In genomic region chr11:113375402-113375801, GRCh38 we compare ENCODE assay signal across 21 cellular contexts. TPM values are rescaled to one million over a fixed set of nuclear protein-coding genes. Genes with fewer than 3 reads are reported as not detected.
DNase-seq lines count a peak whose midpoint lies in the region; ATAC-seq, FAIRE-seq and TF ChIP-seq lines count a peak whose summit lies in the region.
"Had no signal": no experiment of that assay in that cellular context is flagged by ENCODE, and none has a peak within 500 bp of the region (broad histone marks: within the 10 kb centered on the region; RNA-seq: fewer than 3 reads in every experiment).

No MANE protein-coding gene starts in this region.

- no peak for ATAC-seq in CD8-positive, alpha-beta T cell
- ATAC-seq in WTC11 (no peak), sciatic nerve (no peak)

- no peak overlapping the region for H3K27ac ChIP-seq in CD8-positive, alpha-beta T cell (ENCODE audit: low read depth, low read length)
- H3K27ac ChIP-seq: HL-60, Peyer's patch had no signal

- H3K4me3 Mint-ChIP-seq in CD8-positive, alpha-beta T cell = no peak overlapping the region
- H3K4me3 Mint-ChIP-seq in IgD-negative memory B cell (no peak overlapping the region), WTC11 (no peak overlapping the region), mesothelial cell of epicardium (no peak overlapping the region)
- H3K4me3 Mint-ChIP-seq: CD14-positive monocyte had no signal

- peaks cover 3% of the 10 kb centered on the region for H3K27me3 Mint-ChIP-seq in CD8-positive, alpha-beta T cell (ENCODE audit: low read depth)
- H3K27me3 Mint-ChIP-seq in IgD-negative memory B cell (no peaks in the 10 kb centered on the region), WTC11 (ENCODE audit: low read depth) (no peaks in the 10 kb centered on the region), mesothelial cell of epicardium (ENCODE audit: low read depth) (no peaks in the 10 kb centered on the region)

- POLR2A ChIA-PET in CD8-positive, alpha-beta T cell (lab: Charles Lee) = no interaction called here
- POLR2A ChIA-PET in WTC11 (lab: Charles Lee) = no interaction called here

- peaks cover 3% of the 10 kb centered on the region for H3K9me3 Mint-ChIP-seq in CD8-positive, alpha-beta T cell
- peaks cover 0 to 4% (median 3%) of the 10 kb centered on the region in 3 donors for H3K9me3 Mint-ChIP-seq in IgD-negative memory B cell
- peaks cover 8% of the 10 kb centered on the region for H3K9me3 Mint-ChIP-seq in WTC11
- H3K9me3 Mint-ChIP-seq in mesothelial cell of epicardium = peaks cover 7% of the 10 kb centered on the region
- H3K9me3 Mint-ChIP-seq: CD14-positive monocyte had no signal

- H3K4me1 Mint-ChIP-seq in CD8-positive, alpha-beta T cell (ENCODE audit: low read depth) = no peaks in the 10 kb centered on the region
- H3K4me1 Mint-ChIP-seq in IgD-negative memory B cell = peaks cover 13% of the 10 kb centered on the region in 3 donors
- H3K4me1 Mint-ChIP-seq in WTC11 = peaks cover 14% of the 10 kb centered on the region
- peaks cover 30% of the 10 kb centered on the region for H3K4me1 Mint-ChIP-seq in mesothelial cell of epicardium

- H3K9me3 ChIP-seq in CD8-positive, alpha-beta T cell (ENCODE audit: low read length) = no peaks in the 10 kb centered on the region
- H3K9me3 ChIP-seq: Caco-2, Peyer's patch had no signal

- peaks cover 28% of the 10 kb centered on the region for H3K36me3 Mint-ChIP-seq in CD8-positive, alpha-beta T cell
- H3K36me3 Mint-ChIP-seq in IgD-negative memory B cell (peaks cover 18% of the 10 kb centered on the region), WTC11 (no peaks in the 10 kb centered on the region), mesothelial cell of epicardium (no peaks in the 10 kb centered on the region)
- H3K36me3 Mint-ChIP-seq: CD14-positive monocyte had no signal

- no peak for TF ChIP-seq CTCF in CD8-positive, alpha-beta T cell (IDR thresholded peaks at IDR 0.05)
- TF ChIP-seq CTCF in WTC11 (IDR thresholded peaks at IDR 0.05) (no peak), mesothelial cell of epicardium (IDR thresholded peaks at IDR 0.05; ENCODE audit: unreplicated experiment) (no peak)

- no peak overlapping the region for H3K4me3 ChIP-seq in CD8-positive, alpha-beta T cell (ENCODE audit: low read depth, low read length)
- H3K4me3 ChIP-seq: Peyer's patch had no signal

- CTCF ChIA-PET in CD8-positive, alpha-beta T cell (lab: Charles Lee) = no interaction called here
- CTCF ChIA-PET in WTC11 (lab: Charles Lee) = interaction anchor here (1.0 kb wide), 1 partner anchor 12 kb away, joined by 4 read pairs; the partner anchor contains the start of gene ANKK1

- no peaks in the 10 kb centered on the region for H3K27me3 ChIP-seq in CD8-positive, alpha-beta T cell (ENCODE audit: insufficient read depth, low read length)
- H3K27me3 ChIP-seq: Peyer's patch had no signal

- no peaks in the 10 kb centered on the region for H3K4me1 ChIP-seq in CD8-positive, alpha-beta T cell (ENCODE audit: insufficient read depth, low read length)
- H3K4me1 ChIP-seq: Caco-2, Peyer's patch had no signal

- intact Hi-C loops in CD8-positive, alpha-beta T cell (cut with DNase I, micrococcal nuclease) = no loop called here
- intact Hi-C loops in sciatic nerve (cut with DNase I) = loop anchor here (2.0 kb wide), 1 partner anchor 31 kb away; no protein-coding TSS in a partner anchor

- no peak for FAIRE-seq in frontal cortex (lab: Jason Lieb, UNC)
- FAIRE-seq: GM18507 had no signal

- peak overlapping the region; percentile 23 for H3K27ac Mint-ChIP-seq in CD8-positive, alpha-beta T cell
- H3K27ac Mint-ChIP-seq in IgD-negative memory B cell (peak overlapping the region in 2 of 3 donors; percentile 59 to 68), WTC11 (0 out of 2 replicates have a peak overlapping the region, but pooled peaks have one; percentile 50), mesothelial cell of epicardium (peak overlapping the region; percentile 17)

- DNase-seq in CD8-positive, alpha-beta T cell = no peak
- DNase-seq in WTC11 (ENCODE audit: low spot score) (no peak), mesothelial cell of epicardium (ENCODE audit: low spot score in 2 of 2, unreplicated experiment in 2 of 2) (no peak), kidney glomerular epithelial cell (lab: John Stamatoyannopoulos, UW) (no peak), frontal cortex (ENCODE audit: low spot score in 2 of 2) (no peak), sciatic nerve (ENCODE audit: low spot score) (no peak), AG08396 (ENCODE audit: low spot score) (no peak)
- DNase-seq: Caco-2, H7, NCI-H1105, NCI-H2081, NCI-H2171 treated with DMSO at 0.1 percent for 48 hours, NCI-H526 treated with DMSO at 0.1 percent for 48 hours, Peyer's patch had no signal

- no peaks in the 10 kb centered on the region for H3K36me3 ChIP-seq in CD8-positive, alpha-beta T cell (ENCODE audit: insufficient read depth, low read length)
- H3K36me3 ChIP-seq: Peyer's patch had no signal

TF ChIP-seq in WTC11, 78 proteins besides CTCF, POLR2A, EP300 and RAD21:
- TF ChIP-seq ZNF671 (CRISPR knock-in tag; IDR thresholded peaks at IDR 0.05) (no peak), SMAD4 (CRISPR knock-in tag; IDR thresholded peaks at IDR 0.05) (no peak), ESRRA (CRISPR knock-in tag; IDR thresholded peaks at IDR 0.05; ENCODE audit: borderline replicate concordance) (no peak), ARID4B (CRISPR knock-in tag; IDR thresholded peaks at IDR 0.05; ENCODE audit: borderline replicate concordance) (no peak), AFF4 (CRISPR knock-in tag; IDR thresholded peaks at IDR 0.05; ENCODE audit: borderline replicate concordance) (no peak), SP1 (CRISPR knock-in tag; conservative IDR thresholded peaks at IDR 0.05) (no peak)
- TF ChIP-seq, protein P1, sequence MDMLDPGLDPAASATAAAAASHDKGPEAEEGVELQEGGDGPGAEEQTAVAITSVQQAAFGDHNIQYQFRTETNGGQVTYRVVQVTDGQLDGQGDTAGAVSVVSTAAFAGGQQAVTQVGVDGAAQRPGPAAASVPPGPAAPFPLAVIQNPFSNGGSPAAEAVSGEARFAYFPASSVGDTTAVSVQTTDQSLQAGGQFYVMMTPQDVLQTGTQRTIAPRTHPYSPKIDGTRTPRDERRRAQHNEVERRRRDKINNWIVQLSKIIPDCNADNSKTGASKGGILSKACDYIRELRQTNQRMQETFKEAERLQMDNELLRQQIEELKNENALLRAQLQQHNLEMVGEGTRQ (CRISPR knock-in tag; IDR thresholded peaks at IDR 0.05) = 0 out of 2 replicates have a peak, but pooled peaks have one; percentile 52

RNA-seq across cellular contexts. Expression of gene ANKK1, which starts 12.2 kb away (rescaled TPM):
- under 1 TPM; 0.42 to 0.43 TPM for total RNA-seq in CD8-positive, alpha-beta T cell
- not detected for polyA plus RNA-seq in IgD-negative memory B cell
- total RNA-seq in WTC11 (2021) = 0.09 to 0.15 TPM in 2 of 3 replicates, not detected in the other
- 2.1 to 2.8 TPM (median 2.4 TPM) in 3 replicates for total RNA-seq in mesothelial cell of epicardium
- not detected for total RNA-seq in frontal cortex
- total RNA-seq in sciatic nerve = 0.98 TPM
- total RNA-seq: H7, HT1080, IMR-90, SK-MEL-5 had no signal
- polyA plus RNA-seq: IMR-90 had no signal
